8 cellular contexts compared by ENCODE assay signal in the genomic region with DNA sequence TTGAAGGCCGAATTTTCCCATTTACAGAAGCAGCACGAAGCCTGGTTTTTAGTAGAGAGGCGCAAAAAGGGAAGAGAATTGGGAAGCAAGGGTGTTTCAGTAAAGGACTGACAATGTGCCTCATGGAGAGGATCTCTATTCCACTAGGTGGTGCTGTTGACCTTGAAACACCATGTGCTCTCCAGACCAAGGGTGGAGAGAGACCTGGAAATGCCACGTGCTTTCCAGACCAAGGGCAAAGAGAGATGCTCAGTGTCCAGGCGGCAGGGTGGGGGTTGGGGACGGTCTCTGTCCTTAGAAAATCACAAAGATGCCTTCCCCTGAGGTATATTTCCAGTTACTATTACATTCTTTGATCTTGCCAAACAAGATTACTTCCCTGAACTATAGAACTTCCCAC.
DNase-seq lines count a peak whose midpoint lies in the region; ATAC-seq and TF ChIP-seq lines count a peak whose summit lies in the region.

No MANE protein-coding gene starts in this region.

- H3K79me2 ChIP-seq in GM23338 (replicated peaks; ENCODE audit: insufficient read depth) (no peaks in the 10 kb centered on the region), PC-3 (ENCODE audit: low read length) (no peaks in the 10 kb centered on the region)

- H3K9me2 ChIP-seq in GM23338 (ENCODE audit: insufficient read depth): no peaks in the 10 kb centered on the region
- no peaks in the 10 kb centered on the region for H3K9me2 ChIP-seq in PC-3 (replicated peaks; ENCODE audit: low read length)

- peaks cover 84% of the 10 kb centered on the region for H3K9me3 Mint-ChIP-seq in GM23338

- no peak for TF ChIP-seq POLR2A in erythroblast (IDR thresholded peaks at IDR 0.05; ENCODE audit: low read length)

- H3K9ac ChIP-seq in PC-3 (ENCODE audit: low read length): no peak overlapping the region

- H3K27me3 ChIP-seq in GM23338 (ENCODE audit: insufficient read depth) (peaks cover 6% of the 10 kb centered on the region; the same call in 1 of the 2 replicates), PC-3 (ENCODE audit: low read length) (no peaks in the 10 kb centered on the region)

- CTCF ChIA-PET in PC-3 (lab: Charles Lee): no interaction called here

- H3K27me3 Mint-ChIP-seq in GM23338 (ENCODE audit: insufficient read depth, low read depth, poor library complexity): peaks cover 8% of the 10 kb centered on the region

- H3K4me1 ChIP-seq in GM23338 (ENCODE audit: insufficient read depth) (no peaks in the 10 kb centered on the region), PC-3 (ENCODE audit: insufficient read depth, low read length) (no peaks in the 10 kb centered on the region)

- H3K4me3 ChIP-seq in AG09309 (ENCODE audit: control insufficient read depth, low read depth, low read length) (no peak overlapping the region), GM23338 (no peak overlapping the region), PC-3 (ENCODE audit: low read length) (no peak overlapping the region)

- no peaks in the 10 kb centered on the region for H3K4me1 Mint-ChIP-seq in GM23338

- H2AFZ ChIP-seq in GM23338: no peak overlapping the region
- no peak overlapping the region for H2AFZ ChIP-seq in PC-3 (ENCODE audit: low read length)

- DNase-seq in AG09309 (ENCODE audit: low read depth) (peak; percentile 37), GM23338 (ENCODE audit: low spot score) (peak; percentile 91), PC-3 (peak; percentile 72), erythroblast (lab: John Stamatoyannopoulos, UW) (peak; percentile 29 to 41), pons (ENCODE audit: low spot score) (peak; percentile 28), activated T-cell treated with anti-CD3 and anti-CD28 coated beads for 4 hours (no peak)

- no peak overlapping the region for H3K4me3 Mint-ChIP-seq in GM23338

- H3K36me3 Mint-ChIP-seq in GM23338 (ENCODE audit: low read depth): peaks cover 79% of the 10 kb centered on the region

- BruUV-seq in PC-3 (replicated peaks; lab: Mats Ljungman, UMichigan): no TSS peak

- H3K27ac Mint-ChIP-seq in GM23338: no peak overlapping the region

- no peak overlapping the region for H3K4me2 ChIP-seq in GM23338
- H3K4me2 ChIP-seq in PC-3 (ENCODE audit: low read length): no peak overlapping the region

- H3K36me3 ChIP-seq in GM23338 (ENCODE audit: insufficient read depth): peaks cover 39% of the 10 kb centered on the region
- no peaks in the 10 kb centered on the region for H3K36me3 ChIP-seq in PC-3 (ENCODE audit: low read depth, low read length)

- POLR2A ChIA-PET in PC-3 (lab: Charles Lee; ENCODE audit: unreplicated experiment): no interaction called here

- H3F3A ChIP-seq in GM23338 (replicated peaks; ENCODE audit: low read depth) (no peaks in the 10 kb centered on the region), PC-3 (ENCODE audit: low read length, unreplicated experiment) (no peaks in the 10 kb centered on the region)

- no peaks in the 10 kb centered on the region for H4K20me1 ChIP-seq in GM23338 (replicated peaks; ENCODE audit: insufficient read depth)
- H4K20me1 ChIP-seq in PC-3 (ENCODE audit: low read length): no peaks in the 10 kb centered on the region

- H3K9me3 ChIP-seq in PC-3 (ENCODE audit: low read length): no peaks in the 10 kb centered on the region; the same call in 1 of the 2 replicates

- intact Hi-C loops in PC-3 (cut with micrococcal nuclease): loop anchor here (5.0 kb wide), 1 partner anchor 265 kb away; no protein-coding TSS in a partner anchor

- peak; percentile 60 for TF ChIP-seq CTCF in AG09309 (IDR thresholded peaks at IDR 0.05; ENCODE audit: control insufficient read depth, insufficient read depth, low read depth, low read length, missing control alignments)
- TF ChIP-seq CTCF in GM23338 (conservative IDR thresholded peaks at IDR 0.05; ENCODE audit: low read depth in 2 of 2): peak; percentile 70 to 96
- TF ChIP-seq CTCF in PC-3 (conservative IDR thresholded peaks at IDR 0.05; ENCODE audit: low read depth, low read length): peak; percentile 64

- H3K27ac ChIP-seq in GM23338 (ENCODE audit: low read depth) (no peak overlapping the region), PC-3 (ENCODE audit: low read length) (no peak overlapping the region)

- ATAC-seq in GM23338 (peak; percentile 90), PC-3 (peak; percentile 48; the same call in 1 of the 2 replicates), GM19452 (IDR thresholded peaks at IDR 0.05; ENCODE audit: unreplicated experiment) (no peak), GM18520 (IDR thresholded peaks at IDR 0.05; ENCODE audit: unreplicated experiment) (no peak)

TF ChIP-seq in GM23338, 12 proteins besides CTCF, POLR2A, EP300 and RAD21:
- no peak for TF ChIP-seq NANOG (IDR thresholded peaks at IDR 0.05; ENCODE audit: borderline replicate concordance)

Comparison
In these comparisons a context has a peak if more than half of its experiments do, and no peak if none do; other contexts are left out.
1. ATAC-seq: peak in GM23338 (single experiment) and PC-3 (single experiment); none in GM19452 (single experiment) and GM18520 (single experiment).
2. Peak in every context shown above with its lines, with median percentiles within 50 percentile points of each other: CTCF ChIP-seq.